Comparison of ENCODE assay signal across 8 cellular contexts in the genomic region with DNA sequence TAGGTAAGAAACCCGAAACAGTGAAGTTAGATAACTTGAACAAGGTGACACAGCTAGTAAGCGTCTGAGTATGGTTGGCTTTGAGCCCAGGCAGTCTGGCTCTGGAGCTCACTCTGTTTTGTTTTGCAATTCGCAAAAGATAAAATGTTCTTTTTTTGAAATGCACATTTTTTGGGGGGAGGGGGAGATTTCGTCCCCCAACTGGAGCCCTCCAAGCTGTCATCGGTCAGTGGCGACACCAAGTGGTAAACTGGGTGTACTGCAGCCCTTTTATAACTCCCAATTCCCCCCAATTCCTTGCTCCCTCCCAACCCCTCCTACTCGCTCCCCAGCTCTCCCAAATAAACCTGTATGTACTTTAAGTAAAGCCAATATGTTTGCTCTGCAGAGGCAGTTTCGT. TPM values are rescaled to one million over a fixed set of nuclear protein-coding genes. Genes with fewer than 3 reads are reported as not detected.
DNase-seq lines count a peak whose midpoint lies in the region; ATAC-seq and TF ChIP-seq lines count a peak whose summit lies in the region.

No MANE protein-coding gene starts in this region.

- no peak overlapping the region for H3K4me3 Mint-ChIP-seq in mesothelial cell of epicardium
- H3K4me3 Mint-ChIP-seq in stimulated activated memory B cell treated with anti-CD40 and anti-IgM and Interleukin-4, amounts not matched to agents 10 μg/mL and 1 μg/mL and 100 μg/mL, for 72 hours: no peak overlapping the region

- peak overlapping the region; percentile 86 for H3K27ac Mint-ChIP-seq in mesothelial cell of epicardium
- H3K27ac Mint-ChIP-seq in stimulated activated memory B cell treated with anti-CD40 and anti-IgM and Interleukin-4, amounts not matched to agents 10 μg/mL and 1 μg/mL and 100 μg/mL, for 72 hours: no peak overlapping the region

- no peak for ATAC-seq in stimulated activated memory B cell treated with anti-CD40 and anti-IgM and Interleukin-4, amounts not matched to agents 10 μg/mL and 1 μg/mL and 100 μg/mL, for 72 hours
- ATAC-seq in HG03378 (IDR thresholded peaks at IDR 0.05; ENCODE audit: unreplicated experiment): no peak

- no peaks in the 10 kb centered on the region for H3K27me3 Mint-ChIP-seq in mesothelial cell of epicardium (ENCODE audit: low read depth)
- no peaks in the 10 kb centered on the region for H3K27me3 Mint-ChIP-seq in stimulated activated memory B cell treated with anti-CD40 and anti-IgM and Interleukin-4, amounts not matched to agents 10 μg/mL and 1 μg/mL and 100 μg/mL, for 72 hours

- TF ChIP-seq CTCF in AG09319 (IDR thresholded peaks at IDR 0.05; ENCODE audit: low read depth, low read length) (peak; percentile 77), GM12874 (IDR thresholded peaks at IDR 0.05; ENCODE audit: insufficient read depth, low read depth, low read length) (peak; percentile 75), mesothelial cell of epicardium (IDR thresholded peaks at IDR 0.05; ENCODE audit: unreplicated experiment) (peak; percentile 90)

- DNase-seq in AG09319 (ENCODE audit: extremely low read depth, low read depth) (no peak), RPMI8226 (peak; percentile 8), dermis blood vessel endothelial cell (peak; percentile 41), mesothelial cell of epicardium (ENCODE audit: low spot score in 2 of 2, unreplicated experiment in 2 of 2) (peak; percentile 35 to 63), kidney glomerular epithelial cell (lab: John Stamatoyannopoulos, UW) (no peak)

- H3K4me1 Mint-ChIP-seq in mesothelial cell of epicardium: peaks cover 41% of the 10 kb centered on the region
- H3K4me1 Mint-ChIP-seq in stimulated activated memory B cell treated with anti-CD40 and anti-IgM and Interleukin-4, amounts not matched to agents 10 μg/mL and 1 μg/mL and 100 μg/mL, for 72 hours: peaks cover 3% of the 10 kb centered on the region

- H3K9me3 Mint-ChIP-seq in mesothelial cell of epicardium: peaks cover 5% of the 10 kb centered on the region
- H3K9me3 Mint-ChIP-seq in stimulated activated memory B cell treated with anti-CD40 and anti-IgM and Interleukin-4, amounts not matched to agents 10 μg/mL and 1 μg/mL and 100 μg/mL, for 72 hours: no peaks in the 10 kb centered on the region

- H3K36me3 Mint-ChIP-seq in mesothelial cell of epicardium: no peaks in the 10 kb centered on the region
- H3K36me3 Mint-ChIP-seq in stimulated activated memory B cell treated with anti-CD40 and anti-IgM and Interleukin-4, amounts not matched to agents 10 μg/mL and 1 μg/mL and 100 μg/mL, for 72 hours: peaks cover 2% of the 10 kb centered on the region

RNA-seq across cellular contexts. Expression of a gene that starts 2.8 kb away (rescaled TPM):
- total RNA-seq in dermis blood vessel endothelial cell (8.1 and 8.7 TPM in 2 replicates), mesothelial cell of epicardium (52.0 to 54.7 TPM (median 53.0 TPM) in 3 replicates)

RNA-seq across cellular contexts. Expression of a gene that starts 40.3 kb away (rescaled TPM):
- 2.7 and 3.7 TPM in 2 replicates for total RNA-seq in dermis blood vessel endothelial cell
- total RNA-seq in mesothelial cell of epicardium: 16.6 to 17.2 TPM (median 16.7 TPM) in 3 replicates

Comparison
In these comparisons a context has a peak if more than half of its experiments do, and no peak if none do; other contexts are left out.
1. DNase-seq: peak in RPMI8226 (single experiment), dermis blood vessel endothelial cell (single experiment) and mesothelial cell of epicardium (2 of 2); none in AG09319 (single experiment) and kidney glomerular epithelial cell (single experiment).
2. Peak in every context shown above with its lines, with median percentiles within 50 percentile points of each other: CTCF ChIP-seq.